In the genomic region with DNA sequence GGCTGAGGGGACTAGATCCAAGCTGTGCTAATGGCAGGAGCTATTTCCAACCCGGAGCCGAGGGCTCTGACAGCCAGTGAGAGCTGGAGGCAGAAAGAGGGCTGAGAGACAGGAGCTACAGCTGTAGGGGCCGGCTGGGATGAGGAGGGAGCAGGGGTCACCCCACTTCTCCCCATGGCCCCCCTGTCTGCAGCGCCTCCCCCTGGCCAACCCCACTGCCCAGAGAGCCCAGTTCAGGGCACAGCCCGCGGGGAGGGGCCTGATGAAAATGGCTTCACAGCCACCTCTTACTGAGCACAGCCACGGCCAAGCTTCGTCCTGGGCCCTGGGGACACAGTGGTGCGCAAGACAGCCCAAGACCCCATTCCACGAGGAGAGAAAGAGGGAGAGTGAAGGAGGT, we compare ENCODE assay signal across 13 cellular contexts. TPM values are rescaled to one million over a fixed set of nuclear protein-coding genes. Genes with fewer than 3 reads are reported as not detected.
DNase-seq lines count a peak whose midpoint lies in the region; ATAC-seq and TF ChIP-seq lines count a peak whose summit lies in the region.
"Had no signal": no experiment of that assay in that cellular context is flagged by ENCODE, and none has a peak within 500 bp of the region (broad histone marks: within the 10 kb centered on the region; RNA-seq: fewer than 3 reads in every experiment).

No MANE protein-coding gene starts in this region.

- H3K4me1 ChIP-seq in SJSA1 (replicated peaks) (peaks cover 52% of the 10 kb centered on the region), right cardiac atrium (ENCODE audit: control insufficient read depth, insufficient read depth, low read length) (peaks cover 9% of the 10 kb centered on the region), smooth muscle cell (ENCODE audit: low read depth) (peaks cover 6% of the 10 kb centered on the region)
- no peaks in the 10 kb centered on the region for H3K4me1 ChIP-seq in CD8-positive, alpha-beta T cell (ENCODE audit: insufficient read depth, low read length)

- peaks cover 9% of the 10 kb centered on the region for H3F3A ChIP-seq in smooth muscle cell (ENCODE audit: low read depth)

- 74% methylated on average over 10 of the region's 10 CpGs for WGBS in right cardiac atrium
- 91% methylated on average over 10 of the region's 10 CpGs for WGBS in smooth muscle cell (ENCODE audit: low lambda C conversion rate)

- ATAC-seq in right cardiac atrium (no peak), GM21717 (IDR thresholded peaks at IDR 0.05; ENCODE audit: unreplicated experiment) (no peak), HG02798 (IDR thresholded peaks at IDR 0.05; ENCODE audit: poor library complexity, unreplicated experiment) (no peak)
- no peak for ATAC-seq in CD8-positive, alpha-beta T cell

- no peak overlapping the region for H3K4me3 ChIP-seq in SJSA1
- no peak overlapping the region for H3K4me3 ChIP-seq in right cardiac atrium (ENCODE audit: low read length)
- H3K4me3 ChIP-seq in smooth muscle cell = no peak overlapping the region
- H3K4me3 ChIP-seq in CD8-positive, alpha-beta T cell (ENCODE audit: low read depth, low read length) = no peak overlapping the region

- no peaks in the 10 kb centered on the region for H4K20me1 ChIP-seq in smooth muscle cell (ENCODE audit: low read depth)

- no peaks in the 10 kb centered on the region for H3K9me3 Mint-ChIP-seq in CD8-positive, alpha-beta T cell
- H3K9me3 Mint-ChIP-seq: activated naive CD8-positive, alpha-beta T cell treated with anti-CD3 and anti-CD28 coated beads, Interleukin-2, amount 10 ng/mL, durations not matched to agents 7 days and 5 days; stimulated activated naive CD8-positive, alpha-beta T cell treated with anti-CD3 and anti-CD28 coated beads, Interleukin-15, Interleukin-2, amounts not matched to agents 100 ng/mL and 50 ng/mL, for 24 hours; T-helper 2 cell treated with Interferon-gamma antibody and Interleukin-4, amounts not matched to agents 5 μg/mL and 100 μg/mL, for 36 hours had no signal

- no peak overlapping the region for H3K4me2 ChIP-seq in smooth muscle cell

- H3K4me1 Mint-ChIP-seq in CD8-positive, alpha-beta T cell (ENCODE audit: low read depth) = peaks cover 6% of the 10 kb centered on the region

- CTCF ChIA-PET in CD8-positive, alpha-beta T cell (lab: Charles Lee) = interaction anchor here (0.7 to 1.3 kb wide), 3 partner anchors 15 to 25 kb away, joined by 3 to 5 read pairs (median 4); no protein-coding TSS in a partner anchor

- H3K4me3 Mint-ChIP-seq in CD8-positive, alpha-beta T cell = no peak overlapping the region
- H3K4me3 Mint-ChIP-seq: activated naive CD8-positive, alpha-beta T cell treated with anti-CD3 and anti-CD28 coated beads, Interleukin-2, amount 10 ng/mL, durations not matched to agents 7 days and 5 days; stimulated activated naive CD8-positive, alpha-beta T cell treated with anti-CD3 and anti-CD28 coated beads, Interleukin-15, Interleukin-2, amounts not matched to agents 100 ng/mL and 50 ng/mL, for 24 hours; T-helper 2 cell treated with Interferon-gamma antibody and Interleukin-4, amounts not matched to agents 5 μg/mL and 100 μg/mL, for 36 hours had no signal

- no peak overlapping the region for H2AFZ ChIP-seq in smooth muscle cell (ENCODE audit: low read depth)

- peak overlapping the region; percentile 85 for H3K27ac ChIP-seq in SJSA1
- H3K27ac ChIP-seq in right cardiac atrium (ENCODE audit: low read length) = peak overlapping the region; percentile 19
- peak overlapping the region; percentile 56 for H3K27ac ChIP-seq in smooth muscle cell (ENCODE audit: low read depth)
- no peak overlapping the region for H3K27ac ChIP-seq in CD8-positive, alpha-beta T cell (ENCODE audit: low read depth, low read length)

- DNase-seq in SJSA1 (ENCODE audit: low read depth in 1 of 2, low spot score in 2 of 2) = no peak
- DNase-seq in right cardiac atrium = no peak
- DNase-seq in smooth muscle cell (lab: John Stamatoyannopoulos, UW; ENCODE audit: unreplicated experiment) = no peak
- DNase-seq in CD8-positive, alpha-beta T cell = no peak
- DNase-seq in KG1 (lab: John Stamatoyannopoulos, UW) = no peak
- DNase-seq: activated naive CD8-positive, alpha-beta T cell treated with anti-CD3 and anti-CD28 coated beads, Interleukin-2, amount 10 ng/mL, durations not matched to agents 7 days and 5 days; effector CD8-positive, alpha-beta T cell; NCI-H187 treated with DMSO at 0.1 percent for 48 hours had no signal

- no peak overlapping the region for H3K27ac Mint-ChIP-seq in CD8-positive, alpha-beta T cell
- H3K27ac Mint-ChIP-seq: activated naive CD8-positive, alpha-beta T cell treated with anti-CD3 and anti-CD28 coated beads, Interleukin-2, amount 10 ng/mL, durations not matched to agents 7 days and 5 days; stimulated activated naive CD8-positive, alpha-beta T cell treated with anti-CD3 and anti-CD28 coated beads, Interleukin-15, Interleukin-2, amounts not matched to agents 100 ng/mL and 50 ng/mL, for 24 hours; T-helper 2 cell treated with Interferon-gamma antibody and Interleukin-4, amounts not matched to agents 5 μg/mL and 100 μg/mL, for 36 hours had no signal

- POLR2A ChIA-PET in CD8-positive, alpha-beta T cell (lab: Charles Lee) = no interaction called here

- H3K9me3 ChIP-seq in SJSA1 (replicated peaks) = no peaks in the 10 kb centered on the region
- H3K9me3 ChIP-seq in right cardiac atrium (ENCODE audit: control insufficient read depth, low read length) = no peaks in the 10 kb centered on the region
- H3K9me3 ChIP-seq in smooth muscle cell (replicated peaks; ENCODE audit: low read depth) = no peaks in the 10 kb centered on the region
- H3K9me3 ChIP-seq in CD8-positive, alpha-beta T cell (ENCODE audit: low read length) = no peaks in the 10 kb centered on the region

- no peaks in the 10 kb centered on the region for H3K36me3 ChIP-seq in SJSA1
- H3K36me3 ChIP-seq in smooth muscle cell (ENCODE audit: low read depth) = no peaks in the 10 kb centered on the region
- no peaks in the 10 kb centered on the region for H3K36me3 ChIP-seq in CD8-positive, alpha-beta T cell (ENCODE audit: insufficient read depth, low read length)

- H3K79me2 ChIP-seq in smooth muscle cell (ENCODE audit: low read depth) = no peaks in the 10 kb centered on the region

- H3K9ac ChIP-seq in smooth muscle cell (ENCODE audit: low read depth) = peak overlapping the region; percentile 51

- no peaks in the 10 kb centered on the region for H3K36me3 Mint-ChIP-seq in CD8-positive, alpha-beta T cell
- H3K36me3 Mint-ChIP-seq: activated naive CD8-positive, alpha-beta T cell treated with anti-CD3 and anti-CD28 coated beads, Interleukin-2, amount 10 ng/mL, durations not matched to agents 7 days and 5 days had no signal

- peaks cover 3% of the 10 kb centered on the region for H3K27me3 Mint-ChIP-seq in CD8-positive, alpha-beta T cell (ENCODE audit: low read depth)
- H3K27me3 Mint-ChIP-seq: stimulated activated naive CD8-positive, alpha-beta T cell treated with anti-CD3 and anti-CD28 coated beads, Interleukin-15, Interleukin-2, amounts not matched to agents 100 ng/mL and 50 ng/mL, for 24 hours had no signal

- H3K27me3 ChIP-seq in SJSA1 (replicated peaks) (no peaks in the 10 kb centered on the region), right cardiac atrium (ENCODE audit: control insufficient read depth, insufficient read depth) (no peaks in the 10 kb centered on the region), smooth muscle cell (ENCODE audit: low read depth) (no peaks in the 10 kb centered on the region)
- H3K27me3 ChIP-seq in CD8-positive, alpha-beta T cell (ENCODE audit: insufficient read depth, low read length) = no peaks in the 10 kb centered on the region

- peak; percentile 21; the same call in 1 of the 3 replicates for TF ChIP-seq CTCF in GM12872 (IDR thresholded peaks at IDR 0.05; ENCODE audit: insufficient read depth, low read depth, low read length)
- TF ChIP-seq CTCF in smooth muscle cell (IDR thresholded peaks at IDR 0.05; ENCODE audit: borderline replicate concordance, insufficient read depth, poor library complexity, severe bottlenecking) = peak; percentile 16
- TF ChIP-seq CTCF in CD8-positive, alpha-beta T cell (IDR thresholded peaks at IDR 0.05) = no peak

- intact Hi-C loops in right cardiac atrium (cut with DNase I) = no loop called here
- intact Hi-C loops in CD8-positive, alpha-beta T cell (cut with DNase I, micrococcal nuclease) = no loop called here

RNA-seq across cellular contexts. Expression of a gene that starts 27.9 kb away (rescaled TPM):
- total RNA-seq in SJSA1 (2014; rRNA removed; shearing (Covaris generic)) = 1,074 and 1,435 TPM in 2 replicates
- 1,000 to 10,000 TPM in 2 of 4 donors, 100 to 1,000 TPM in 2; 948 to 1,416 (median 984) TPM for total RNA-seq in right cardiac atrium
- 1,325 TPM for polyA plus RNA-seq in right cardiac atrium
- total RNA-seq in smooth muscle cell = 1,022 and 1,136 TPM in 2 replicates
- 717 and 749 TPM in 2 replicates for polyA plus RNA-seq in smooth muscle cell
- total RNA-seq in CD8-positive, alpha-beta T cell = 1,000 to 10,000 TPM; 3,777 to 3,874 TPM

RNA-seq across cellular contexts. Expression of a gene that starts 46.7 kb away (rescaled TPM):
- 0.13 TPM in 1 of 2 replicates, not detected in the other for total RNA-seq in SJSA1 (2014; rRNA removed; shearing (Covaris generic))
- 10 to 100 TPM in 3 of 4 donors, 1 to 10 TPM in 1; 9.3 to 82.1 (median 20.6) TPM for total RNA-seq in right cardiac atrium
- 15.4 TPM for polyA plus RNA-seq in right cardiac atrium
- 1.9 and 2.1 TPM in 2 replicates for total RNA-seq in smooth muscle cell
- 0.31 and 3.0 TPM in 2 replicates for polyA plus RNA-seq in smooth muscle cell
- total RNA-seq in CD8-positive, alpha-beta T cell = 1 to 10 TPM; 1.8 to 2.4 TPM

RNA-seq across cellular contexts. Expression of a gene that starts 58.3 kb away (rescaled TPM):
- 8.4 and 18.6 TPM in 2 replicates for total RNA-seq in SJSA1 (2014; rRNA removed; shearing (Covaris generic))
- total RNA-seq in right cardiac atrium (10 to 100 TPM; 66.4 to 82.0 (median 70.5) TPM), smooth muscle cell (12.0 and 26.7 TPM in 2 replicates)
- polyA plus RNA-seq in right cardiac atrium (101 TPM), smooth muscle cell (55.7 and 58.0 TPM in 2 replicates)
- 1 to 10 TPM; 1.9 to 2.6 TPM for total RNA-seq in CD8-positive, alpha-beta T cell
